In the genomic region with DNA sequence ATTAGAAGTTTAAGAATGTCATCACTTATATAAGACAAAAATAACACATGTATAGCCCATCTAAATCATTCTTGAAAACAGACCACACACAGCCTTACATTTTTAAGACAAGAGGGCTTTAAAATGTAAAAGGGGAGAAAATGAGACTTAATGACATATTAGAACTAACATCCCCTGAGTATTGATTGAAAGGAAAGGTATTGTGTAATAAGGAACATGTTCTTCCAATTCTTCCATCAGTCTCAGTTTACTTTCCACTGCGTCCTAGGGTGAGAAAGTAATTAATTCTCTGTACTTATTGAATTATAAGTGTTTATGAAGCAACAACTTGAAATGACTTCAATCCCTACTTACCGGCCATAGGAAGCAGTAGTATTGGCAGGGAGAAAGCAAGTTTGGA, we compare ENCODE assay signal across 8 cellular contexts.
"Had no signal": no experiment of that assay in that cellular context is flagged by ENCODE, and none has a peak within 500 bp of the region (broad histone marks: within the 10 kb centered on the region; RNA-seq: fewer than 3 reads in every experiment).

No MANE protein-coding gene starts in this region.

- H3K36me3 ChIP-seq: HAP-1 had no signal

- H2AFZ ChIP-seq: GM23248 had no signal

- H3K4me1 ChIP-seq: HAP-1 had no signal

- ATAC-seq: HCT116 had no signal

- H3K27ac ChIP-seq: GM23248, HL-60 had no signal

- H3K4me3 ChIP-seq: GM23248, HAP-1 had no signal

- H3K9me3 ChIP-seq: HAP-1 had no signal

- DNase-seq: GM23248, GOT3, H7, HFFc6, KG1 had no signal

- H3K9ac ChIP-seq: GM23248 had no signal
